Comparison of ENCODE assay signal across 18 cellular contexts in the genomic region with DNA sequence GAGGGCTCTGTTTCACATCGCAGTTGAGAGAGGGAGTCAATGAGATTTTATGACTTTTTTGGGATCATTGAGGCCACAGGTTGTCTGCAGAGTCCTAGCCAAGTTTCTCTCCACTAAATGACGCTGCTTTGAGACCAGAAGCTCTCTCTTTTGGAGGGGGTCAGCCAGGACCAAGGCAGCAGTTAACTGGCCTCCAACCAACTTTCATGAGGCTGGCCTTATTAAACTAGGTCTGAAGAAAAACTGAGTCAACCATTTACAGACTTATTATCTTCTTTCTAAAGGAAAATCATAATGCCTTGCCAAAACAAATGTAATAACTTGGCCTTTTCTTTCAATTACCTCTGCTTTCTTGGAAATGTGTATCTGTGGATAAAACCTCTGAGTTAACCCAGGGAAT. TPM values are rescaled to one million over a fixed set of nuclear protein-coding genes. Genes with fewer than 3 reads are reported as not detected.
"Had no signal": no experiment of that assay in that cellular context is flagged by ENCODE, and none has a peak within 500 bp of the region (broad histone marks: within the 10 kb centered on the region; RNA-seq: fewer than 3 reads in every experiment).

No MANE protein-coding gene starts in this region.

- H3K36me3 ChIP-seq: left lung, neural progenitor cell, suprapubic skin, upper lobe of right lung had no signal

- FAIRE-seq: astrocyte, islet of Langerhans had no signal

- H3K9me3 Mint-ChIP-seq: activated CD4-positive, alpha-beta memory T cell treated with anti-CD3 and anti-CD28 coated beads, Interleukin-2, amount 10 ng/mL, durations not matched to agents 7 days and 5 days; activated T-helper 1 cell treated with anti-CD3 and anti-CD28 coated beads, Interleukin-12 subunit alpha, Interleukin-12 subunit beta, Interleukin-2, Interleukin-4 antibody, amounts not matched to agents 30 ng/mL and 10 ng/mL and 1 ng/mL, durations not matched to agents 14 hours and 24 hours and 36 hours; endodermal cell; neural progenitor cell had no signal

- H3K27me3 ChIP-seq: left lung, suprapubic skin, upper lobe of right lung had no signal

- H3K4me3 ChIP-seq: left lung, neural progenitor cell, suprapubic skin, upper lobe of right lung had no signal

- H3K4me3 Mint-ChIP-seq: activated CD4-positive, alpha-beta memory T cell treated with anti-CD3 and anti-CD28 coated beads, Interleukin-2, amount 10 ng/mL, durations not matched to agents 7 days and 5 days; activated T-helper 1 cell treated with anti-CD3 and anti-CD28 coated beads, Interleukin-12 subunit alpha, Interleukin-12 subunit beta, Interleukin-2, Interleukin-4 antibody, amounts not matched to agents 30 ng/mL and 10 ng/mL and 1 ng/mL, durations not matched to agents 14 hours and 24 hours and 36 hours; central memory CD8-positive, alpha-beta T cell; endodermal cell; neural progenitor cell had no signal

- H3K4me1 Mint-ChIP-seq: activated CD4-positive, alpha-beta memory T cell treated with anti-CD3 and anti-CD28 coated beads, Interleukin-2, amount 10 ng/mL, durations not matched to agents 7 days and 5 days; central memory CD8-positive, alpha-beta T cell had no signal

- H3K27ac ChIP-seq: left lung, neural progenitor cell, suprapubic skin, upper lobe of right lung had no signal

- H3K9me3 ChIP-seq: left lung, suprapubic skin, upper lobe of right lung had no signal

- DNase-seq: activated CD4-positive, alpha-beta memory T cell treated with anti-CD3 and anti-CD28 coated beads, Interleukin-2, amount 10 ng/mL, durations not matched to agents 7 days and 5 days; activated CD4-positive, alpha-beta T cell treated with anti-CD3 and anti-CD28 coated beads for 1 hour; activated naive CD4-positive, alpha-beta T cell; dermis blood vessel endothelial cell; endodermal cell; erythroblast; left lung; posterior cingulate gyrus; stimulated activated CD4-positive, alpha-beta T cell treated with anti-CD3 and anti-CD28 coated beads, Interleukin-12 subunit alpha, Interleukin-12 subunit beta, amount 100 ng/mL, for 4 hours; stimulated activated naive CD4-positive, alpha-beta T cell; T1000; upper lobe of right lung had no signal

- H3K27ac Mint-ChIP-seq: activated CD4-positive, alpha-beta memory T cell treated with anti-CD3 and anti-CD28 coated beads, Interleukin-2, amount 10 ng/mL, durations not matched to agents 7 days and 5 days; activated T-helper 1 cell treated with anti-CD3 and anti-CD28 coated beads, Interleukin-12 subunit alpha, Interleukin-12 subunit beta, Interleukin-2, Interleukin-4 antibody, amounts not matched to agents 30 ng/mL and 10 ng/mL and 1 ng/mL, durations not matched to agents 14 hours and 24 hours and 36 hours; endodermal cell; neural progenitor cell had no signal

RNA-seq across cellular contexts. Expression of a gene that starts 8.6 kb away (rescaled TPM):
- total RNA-seq: activated CD4-positive, alpha-beta memory T cell treated with anti-CD3 and anti-CD28 coated beads, Interleukin-2, amount 10 ng/mL, durations not matched to agents 7 days and 5 days had no signal
